Comparison of ENCODE assay signal across 15 cellular contexts in the genomic region with DNA sequence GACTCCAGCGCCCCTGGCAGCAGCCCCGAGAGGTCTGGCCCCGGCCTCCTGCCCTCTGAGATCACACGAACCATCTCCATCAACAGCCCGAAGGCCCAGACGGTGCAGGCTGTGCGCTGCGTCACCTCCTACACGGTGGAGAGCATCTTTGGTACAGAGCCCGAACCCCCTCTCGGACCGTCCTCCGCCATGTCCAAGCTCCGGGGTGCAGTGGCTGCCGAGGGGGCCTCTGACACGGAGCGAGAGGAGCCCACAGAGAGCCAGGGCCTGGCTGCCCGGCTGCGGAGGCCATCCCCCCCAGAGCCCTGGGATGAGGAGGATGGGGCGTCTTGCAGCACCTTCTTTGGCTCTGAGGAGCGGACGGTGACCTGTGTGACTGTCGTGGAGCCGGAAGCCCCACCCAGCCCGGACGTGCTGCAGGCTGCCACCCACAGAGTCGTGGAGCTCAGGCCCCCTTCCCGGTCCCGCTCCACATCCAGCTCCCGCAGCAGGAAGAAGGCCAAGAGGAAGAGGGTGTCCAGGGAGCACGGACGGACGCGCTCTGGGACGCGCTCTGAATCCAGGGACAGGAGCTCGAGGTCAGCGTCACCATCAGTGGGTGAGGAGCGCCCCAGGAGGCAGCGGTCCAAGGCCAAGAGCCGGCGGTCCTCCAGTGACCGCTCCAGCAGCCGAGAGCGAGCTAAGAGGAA. TPM values are rescaled to one million over a fixed set of nuclear protein-coding genes. Genes with fewer than 3 reads are reported as not detected.
A peak's percentile ranks its signal among the peaks of the same experiment; 100 is the strongest.
DNase-seq lines count a peak whose midpoint lies in the region; ATAC-seq and TF ChIP-seq lines count a peak whose summit lies in the region.
"Had no signal": no experiment of that assay in that cellular context is flagged by ENCODE, and none has a peak within 500 bp of the region (broad histone marks: within the 10 kb centered on the region; RNA-seq: fewer than 3 reads in every experiment).

No MANE protein-coding gene starts in this region.

- no peak overlapping the region for H3K4me3 Mint-ChIP-seq in Caco-2 (ENCODE audit: unreplicated experiment)
- H3K4me3 Mint-ChIP-seq in chondrocyte (ENCODE audit: unreplicated experiment): no peak overlapping the region

- H3K9me3 ChIP-seq in heart left ventricle (no peaks in the 10 kb centered on the region), Caco-2 (no peaks in the 10 kb centered on the region), spleen (no peaks in the 10 kb centered on the region)

- H3K27ac Mint-ChIP-seq in Caco-2 (ENCODE audit: unreplicated experiment) (peak overlapping the region; percentile 69), chondrocyte (ENCODE audit: unreplicated experiment) (no peak overlapping the region)

- H3K4me3 ChIP-seq in heart left ventricle: no peak overlapping the region
- no peak overlapping the region for H3K4me3 ChIP-seq in Caco-2 (ENCODE audit: low read depth, low read length)
- H3K4me3 ChIP-seq in spleen: peak overlapping the region in 1 of 8 donors; percentile 3

- H3K4me1 Mint-ChIP-seq in Caco-2 (ENCODE audit: low read depth, unreplicated experiment) (no peaks in the 10 kb centered on the region), chondrocyte (ENCODE audit: low read depth) (no peaks in the 10 kb centered on the region)

- H3K4me1 ChIP-seq in heart left ventricle: peaks cover 0 to 28% (median 4%) of the 10 kb centered on the region in 12 donors
- peaks cover under 1% of the 10 kb centered on the region; the same call in 1 of the 2 replicates for H3K4me1 ChIP-seq in Caco-2
- peaks cover 0 to 36% (median 19%) of the 10 kb centered on the region in 6 donors for H3K4me1 ChIP-seq in spleen

- H3K36me3 Mint-ChIP-seq in Caco-2 (ENCODE audit: insufficient read depth, unreplicated experiment): peaks cover 94% of the 10 kb centered on the region
- peaks cover 28% of the 10 kb centered on the region for H3K36me3 Mint-ChIP-seq in chondrocyte (ENCODE audit: low read depth)

- intact Hi-C loops in heart left ventricle (cut with DNase I): no loop called here
- intact Hi-C loops in cardiac septum (cut with DNase I): no loop called here
- intact Hi-C loops in Caco-2 (cut with micrococcal nuclease; ENCODE audit: unreplicated experiment): no loop called here
- intact Hi-C loops in spleen (cut with DNase I; ENCODE audit: low total_unique reads): no loop called here

- H3K27me3 ChIP-seq in heart left ventricle (no peaks in the 10 kb centered on the region), Caco-2 (replicated peaks; ENCODE audit: control insufficient read depth, insufficient read depth, low read length) (no peaks in the 10 kb centered on the region), spleen (replicated peaks in 1 of 7) (no peaks in the 10 kb centered on the region)

- POLR2A ChIA-PET in Caco-2 (lab: Charles Lee): interaction anchor here (0.6 kb wide), 1 partner anchor 17 kb away, joined by 3 read pairs; no protein-coding TSS in a partner anchor

- ATAC-seq in heart left ventricle (peak in 1 of 4 donors; percentile 2), GM21737 (IDR thresholded peaks at IDR 0.05; ENCODE audit: unreplicated experiment) (no peak)

- peaks cover 6 to 99% (median 99%) of the 10 kb centered on the region in 9 donors for H3K36me3 ChIP-seq in heart left ventricle
- H3K36me3 ChIP-seq in Caco-2 (ENCODE audit: control insufficient read depth, insufficient read depth, low read length): peaks cover 18% of the 10 kb centered on the region
- H3K36me3 ChIP-seq in spleen: peaks cover 4 to 100% (median 98%) of the 10 kb centered on the region in 6 donors

- peak in 1 of 5 donors; percentile 69 for DNase-seq in heart left ventricle
- DNase-seq in cardiac septum (ENCODE audit: low spot score): no peak
- no peak for DNase-seq in Caco-2
- DNase-seq in chondrocyte (ENCODE audit: low spot score): peak; percentile 90
- no peak for DNase-seq in spleen
- DNase-seq in NCI-H187 treated with DMSO at 0.1 percent for 48 hours (lab: John Stamatoyannopoulos, UW): no peak
- DNase-seq in activated naive CD4-positive, alpha-beta T cell treated with anti-CD3 and anti-CD28 coated beads, Interleukin-2, amount 50 U/mL, for 16 hours: no peak
- DNase-seq: Calu3, DMS53, Karpas-422, NCI-H1105, NCI-H187, NCI-H69 had no signal

- H3K27me3 Mint-ChIP-seq in Caco-2 (ENCODE audit: insufficient read depth, unreplicated experiment): no peaks in the 10 kb centered on the region
- no peaks in the 10 kb centered on the region for H3K27me3 Mint-ChIP-seq in chondrocyte (ENCODE audit: low read depth)

- peak overlapping the region in 7 of 12 donors; percentile 3 to 38 (median 20) for H3K27ac ChIP-seq in heart left ventricle
- H3K27ac ChIP-seq in spleen: peak overlapping the region in 5 of 8 donors; percentile 33 to 56 (median 49)

- no peak for TF ChIP-seq POLR2A in heart left ventricle (IDR thresholded peaks at IDR 0.05)
- TF ChIP-seq POLR2A in spleen (IDR thresholded peaks at IDR 0.05): no peak

- CTCF ChIA-PET in Caco-2 (lab: Charles Lee): no interaction called here

- TF ChIP-seq CTCF in heart left ventricle (IDR thresholded peaks at IDR 0.05) (no peak), Caco-2 (IDR thresholded peaks at IDR 0.05; ENCODE audit: insufficient read depth in 1 of 2, low read depth in 1 of 2, low read length in 1 of 2, severe bottlenecking in 1 of 2, unreplicated experiment in 1 of 2) (no peak), chondrocyte (IDR thresholded peaks at IDR 0.05) (no peak), spleen (IDR thresholded peaks at IDR 0.05 in 8 of 11, conservative IDR thresholded peaks at IDR 0.05 in 3 of 11) (no peak)

- WGBS in heart left ventricle, 4 donors: 70 to 81% (median 78%) methylated on average over 34 to 45 of the region's 45 CpGs
- 76 to 94% (median 84%) methylated on average over 33 to 45 of the region's 45 CpGs for WGBS in spleen, 5 donors

- no TSS peak for BruUV-seq in Caco-2 (replicated peaks; lab: Mats Ljungman, UMichigan)

- H3K9me3 Mint-ChIP-seq in Caco-2 (ENCODE audit: unreplicated experiment) (no peaks in the 10 kb centered on the region), chondrocyte (ENCODE audit: low read depth) (no peaks in the 10 kb centered on the region)

RNA-seq across cellular contexts. Expression of gene IRF7, which starts 7.6 kb away (rescaled TPM):
- total RNA-seq in heart left ventricle: 10 to 100 TPM in 7 of 9 donors, 1 to 10 TPM in 2; 5.5 to 30.6 (median 14.9) TPM
- polyA plus RNA-seq in heart left ventricle: 10 to 100 TPM in 1 of 2 donors, 1 to 10 TPM in 1; 9.5 to 21.1 TPM
- total RNA-seq in cardiac septum: 9.7 TPM
- 27.2 and 31.2 TPM in 2 replicates for total RNA-seq in Caco-2 (2022)
- total RNA-seq in chondrocyte: 6.5 to 11.4 TPM (median 7.7 TPM) in 3 replicates
- 10 to 100 TPM; 53.0 to 88.8 (median 85.3) TPM for total RNA-seq in spleen
- 10 to 100 TPM; 52.3 to 99.1 (median 73.9) TPM for polyA plus RNA-seq in spleen

RNA-seq across cellular contexts. Expression of gene CDHR5, which starts 16.6 kb away (rescaled TPM):
- total RNA-seq in heart left ventricle: not detected
- under 1 TPM in 1 of 2 donors, not detected in 1; 0.07 TPM for polyA plus RNA-seq in heart left ventricle
- not detected for total RNA-seq in cardiac septum
- 30.2 and 42.0 TPM in 2 replicates for total RNA-seq in Caco-2 (2022)
- not detected in 3 replicates for total RNA-seq in chondrocyte
- not detected for total RNA-seq in spleen
- under 1 TPM; 0.02 to 0.16 (median 0.03) TPM for polyA plus RNA-seq in spleen
- total RNA-seq: A673 had no signal

RNA-seq across cellular contexts. Expression of gene SCT, which starts 18.9 kb away (rescaled TPM):
- total RNA-seq in heart left ventricle: under 1 TPM in 1 of 9 donors, not detected in 8; 0.81 TPM
- not detected for polyA plus RNA-seq in heart left ventricle
- not detected for total RNA-seq in cardiac septum
- total RNA-seq in Caco-2 (2022): not detected in 2 replicates
- 0.72 TPM in 1 of 3 replicates, not detected in the others for total RNA-seq in chondrocyte
- 1 to 10 TPM in 4 of 7 donors, not detected in 3; 1.2 to 3.8 (median 2.8) TPM for total RNA-seq in spleen
- 1 to 10 TPM; 1.1 to 1.7 (median 1.5) TPM for polyA plus RNA-seq in spleen
- total RNA-seq: A673, Calu3 had no signal

RNA-seq across cellular contexts. Expression of gene DRD4, which starts 29.0 kb away (rescaled TPM):
- 1 to 10 TPM in 1 of 9 donors, under 1 TPM in 5, not detected in 3; 0.20 to 1.0 (median 0.48) TPM for total RNA-seq in heart left ventricle
- under 1 TPM in 1 of 2 donors, not detected in 1; 0.07 TPM for polyA plus RNA-seq in heart left ventricle
- 0.81 TPM for total RNA-seq in cardiac septum
- total RNA-seq in Caco-2 (2022): 1.0 and 1.1 TPM in 2 replicates
- 0.55 to 1.7 TPM (median 1.00 TPM) in 3 replicates for total RNA-seq in chondrocyte
- total RNA-seq in spleen: under 1 TPM in 4 of 7 donors, not detected in 3; 0.44 to 0.86 (median 0.60) TPM
- polyA plus RNA-seq in spleen: under 1 TPM; 0.12 to 0.43 (median 0.26) TPM

RNA-seq across cellular contexts. Expression of gene PHRF1, which starts 31.8 kb away (rescaled TPM):
- total RNA-seq in heart left ventricle: 10 to 100 TPM; 11.6 to 21.3 (median 18.3) TPM
- polyA plus RNA-seq in heart left ventricle: 10 to 100 TPM; 16.1 to 18.1 TPM
- 20.9 TPM for total RNA-seq in cardiac septum
- 43.9 and 46.8 TPM in 2 replicates for total RNA-seq in Caco-2 (2022)
- 24.6 to 34.1 TPM (median 25.9 TPM) in 3 replicates for total RNA-seq in chondrocyte
- 10 to 100 TPM; 24.2 to 41.5 (median 33.2) TPM for total RNA-seq in spleen
- 10 to 100 TPM in 1 of 3 donors, 1 to 10 TPM in 2; 7.3 to 27.6 (median 8.4) TPM for polyA plus RNA-seq in spleen

Comparison
In these comparisons a context has a peak if more than half of its experiments do, and no peak if none do; other contexts are left out.
1. RNA of gene CDHR5, which starts 16.6 kb away (total RNA-seq): 30.2 to 42.0 TPM in Caco-2; not detected in chondrocyte, not detected in heart left ventricle, not detected in cardiac septum (single experiment) and not detected in spleen; every median in the first group is over 10 times any median in the second.